Comparison of ENCODE assay signal across 9 cellular contexts in genomic region chr18:59269563-59270214, GRCh38. TPM values are rescaled to one million over a fixed set of nuclear protein-coding genes. Genes with fewer than 3 reads are reported as not detected.
A peak's percentile ranks its signal among the peaks of the same experiment; 100 is the strongest.
DNase-seq lines count a peak whose midpoint lies in the region; ATAC-seq and TF ChIP-seq lines count a peak whose summit lies in the region.
"Had no signal": no experiment of that assay in that cellular context is flagged by ENCODE, and none has a peak within 500 bp of the region (broad histone marks: within the 10 kb centered on the region; RNA-seq: fewer than 3 reads in every experiment).

No MANE protein-coding gene starts in this region.

- H3K9ac ChIP-seq in NT2/D1 (ENCODE audit: insufficient read length, low read depth) (peak overlapping the region; percentile 32), rectal smooth muscle tissue (ENCODE audit: low read length) (no peak overlapping the region)

- H3K27ac Mint-ChIP-seq in activated CD4-positive, alpha-beta T cell treated with anti-CD3 and anti-CD28 coated beads for 36 hours = no peak overlapping the region
- H3K27ac Mint-ChIP-seq in glutamatergic neuron (ENCODE audit: unreplicated experiment) = no peak overlapping the region
- H3K27ac Mint-ChIP-seq: dendritic cell treated with granulocyte-macrophage colony-stimulating factor and Interleukin-4, amounts not matched to agents 40 ng/mL and 50 ng/mL, for 4 days had no signal

- peak overlapping the region; percentile 32 for H3K4me3 Mint-ChIP-seq in activated CD4-positive, alpha-beta T cell treated with anti-CD3 and anti-CD28 coated beads for 36 hours
- peak overlapping the region; percentile 77 for H3K4me3 Mint-ChIP-seq in glutamatergic neuron (ENCODE audit: unreplicated experiment)

- peaks cover 33% of the 10 kb centered on the region for H3K4me1 Mint-ChIP-seq in activated CD4-positive, alpha-beta T cell treated with anti-CD3 and anti-CD28 coated beads for 36 hours
- H3K4me1 Mint-ChIP-seq in glutamatergic neuron (ENCODE audit: low read depth, unreplicated experiment) = peaks cover 6% of the 10 kb centered on the region

- no peak for ATAC-seq in activated CD4-positive, alpha-beta T cell treated with anti-CD3 and anti-CD28 coated beads for 36 hours
- ATAC-seq in HG02798 (IDR thresholded peaks at IDR 0.05; ENCODE audit: poor library complexity, unreplicated experiment) (no peak), HG02623 (IDR thresholded peaks at IDR 0.05; ENCODE audit: unreplicated experiment) (no peak)

- peaks cover 79% of the 10 kb centered on the region for H3K27me3 Mint-ChIP-seq in activated CD4-positive, alpha-beta T cell treated with anti-CD3 and anti-CD28 coated beads for 36 hours
- peaks cover 43% of the 10 kb centered on the region for H3K27me3 Mint-ChIP-seq in glutamatergic neuron (ENCODE audit: unreplicated experiment)

- intact Hi-C loops in activated CD4-positive, alpha-beta T cell treated with anti-CD3 and anti-CD28 coated beads for 36 hours (cut with DNase I, micrococcal nuclease) = loop anchor here (1.0 to 10.0 kb wide), 6 partner anchors 20 to 1832 kb away; partner anchors contain the start of genes CCBE1 (in 1 of the 2) and ONECUT2 (in 1 of the 2)
- intact Hi-C loops in ascending aorta (cut with DNase I) = no loop called here

- POLR2A ChIA-PET in activated CD4-positive, alpha-beta T cell treated with anti-CD3 and anti-CD28 coated beads for 36 hours (lab: Charles Lee) = no interaction called here

- H3K9me3 ChIP-seq in NT2/D1 (ENCODE audit: insufficient read depth, low read length) (peaks cover 66% of the 10 kb centered on the region), ascending aorta (no peaks in the 10 kb centered on the region)

- no peaks in the 10 kb centered on the region for H3K9me3 Mint-ChIP-seq in activated CD4-positive, alpha-beta T cell treated with anti-CD3 and anti-CD28 coated beads for 36 hours (ENCODE audit: low read depth)
- peaks cover 7% of the 10 kb centered on the region for H3K9me3 Mint-ChIP-seq in glutamatergic neuron (ENCODE audit: unreplicated experiment)
- H3K9me3 Mint-ChIP-seq: dendritic cell treated with granulocyte-macrophage colony-stimulating factor and Interleukin-4, amounts not matched to agents 40 ng/mL and 50 ng/mL, for 4 days had no signal

- TF ChIP-seq CTCF in glutamatergic neuron (IDR thresholded peaks at IDR 0.05; ENCODE audit: partially characterized antibody, unreplicated experiment) (no peak), ascending aorta (IDR thresholded peaks at IDR 0.05) (no peak)

- H3K27me3 ChIP-seq in NT2/D1 (ENCODE audit: insufficient read depth, insufficient read length) (no peaks in the 10 kb centered on the region), rectal smooth muscle tissue (ENCODE audit: control insufficient read depth, insufficient read depth, low read length) (peaks cover 69% of the 10 kb centered on the region), ascending aorta (peaks cover 17% of the 10 kb centered on the region)

- DNase-seq in activated CD4-positive, alpha-beta T cell treated with anti-CD3 and anti-CD28 coated beads for 36 hours = no peak
- no peak for DNase-seq in activated CD4-positive, alpha-beta T cell treated with anti-CD3 and anti-CD28 coated beads for 48 hours
- DNase-seq in NT2/D1 (ENCODE audit: low read depth, low spot score) (no peak), glutamatergic neuron (no peak), ascending aorta (ENCODE audit: low spot score in 2 of 2) (no peak)

- H3K36me3 Mint-ChIP-seq in activated CD4-positive, alpha-beta T cell treated with anti-CD3 and anti-CD28 coated beads for 36 hours (ENCODE audit: low read depth) = no peaks in the 10 kb centered on the region
- no peaks in the 10 kb centered on the region for H3K36me3 Mint-ChIP-seq in glutamatergic neuron (ENCODE audit: unreplicated experiment)

- no peak overlapping the region for H3K27ac ChIP-seq in rectal smooth muscle tissue (ENCODE audit: low read depth, low read length)
- H3K27ac ChIP-seq in ascending aorta = no peak overlapping the region

- CTCF ChIA-PET in activated CD4-positive, alpha-beta T cell treated with anti-CD3 and anti-CD28 coated beads for 36 hours (lab: Charles Lee) = interaction anchor here (0.9 to 5.1 kb wide), 8 partner anchors 21 to 187 kb away, joined by 3 to 21 read pairs (median 3); no protein-coding TSS in a partner anchor

- H3K36me3 ChIP-seq in NT2/D1 (ENCODE audit: insufficient read depth, insufficient read length, low read length) = no peaks in the 10 kb centered on the region
- no peaks in the 10 kb centered on the region for H3K36me3 ChIP-seq in rectal smooth muscle tissue (ENCODE audit: control insufficient read depth, insufficient read depth, low read length)
- no peaks in the 10 kb centered on the region for H3K36me3 ChIP-seq in ascending aorta

- H3K4me3 ChIP-seq in NT2/D1 (ENCODE audit: insufficient read length, low read depth) = peak overlapping the region; percentile 26
- peak overlapping the region; percentile 24 for H3K4me3 ChIP-seq in rectal smooth muscle tissue (ENCODE audit: low read length)
- H3K4me3 ChIP-seq in ascending aorta = no peak overlapping the region

- H3K4me1 ChIP-seq in NT2/D1 (ENCODE audit: insufficient read depth, insufficient read length) (no peaks in the 10 kb centered on the region), rectal smooth muscle tissue (ENCODE audit: control insufficient read depth, insufficient read depth, low read length) (no peaks in the 10 kb centered on the region), ascending aorta (peaks cover 0 to 5% of the 10 kb centered on the region in 2 donors)

RNA-seq across cellular contexts. Expression of gene RAX, which starts 3.6 kb away (rescaled TPM):
- total RNA-seq in activated CD4-positive, alpha-beta T cell treated with anti-CD3 and anti-CD28 coated beads for 36 hours = not detected
- total RNA-seq in glutamatergic neuron (ENCODE audit: unreplicated experiment) (not detected), ascending aorta (not detected)

RNA-seq across cellular contexts. Expression of gene CPLX4, which starts 48.8 kb away (rescaled TPM):
- total RNA-seq in activated CD4-positive, alpha-beta T cell treated with anti-CD3 and anti-CD28 coated beads for 36 hours = not detected
- not detected for total RNA-seq in glutamatergic neuron (ENCODE audit: unreplicated experiment)
- not detected for total RNA-seq in ascending aorta

RNA-seq across cellular contexts. Expression of gene GRP, which starts 49.7 kb away (rescaled TPM):
- total RNA-seq in activated CD4-positive, alpha-beta T cell treated with anti-CD3 and anti-CD28 coated beads for 36 hours = not detected
- total RNA-seq in glutamatergic neuron (ENCODE audit: unreplicated experiment) (not detected), ascending aorta (not detected)

Comparison
In these comparisons a context has a peak if more than half of its experiments do, and no peak if none do; other contexts are left out.
1. H3K4me3 ChIP-seq: peak in NT2/D1 (single experiment) and rectal smooth muscle tissue (single experiment); none in ascending aorta (0 of 2).